ENCODE assay signal across 6 cellular contexts in genomic region chr9:116721411-116721810, GRCh38.
"Had no signal": no experiment of that assay in that cellular context is flagged by ENCODE, and none has a peak within 500 bp of the region (broad histone marks: within the 10 kb centered on the region; RNA-seq: fewer than 3 reads in every experiment).

No MANE protein-coding gene starts in this region.

- H3K4me3 ChIP-seq: K562 had no signal

- H3K4me1 Mint-ChIP-seq: IgD-negative memory B cell had no signal

- H3K4me3 Mint-ChIP-seq: IgD-negative memory B cell had no signal

- FAIRE-seq: HepG2, HTR-8/SVneo, K562 had no signal

- H3K27ac Mint-ChIP-seq: IgD-negative memory B cell had no signal

- H3K9me3 Mint-ChIP-seq: IgD-negative memory B cell had no signal

- DNase-seq: IMR-90 had no signal

- H3K27ac ChIP-seq: HL-60 had no signal
